In genomic region chr18:42341423-42341822, GRCh38 we compare ENCODE assay signal across 19 cellular contexts.
DNase-seq lines count a peak whose midpoint lies in the region; ATAC-seq and TF ChIP-seq lines count a peak whose summit lies in the region.
"Had no signal": no experiment of that assay in that cellular context is flagged by ENCODE, and none has a peak within 500 bp of the region (broad histone marks: within the 10 kb centered on the region; RNA-seq: fewer than 3 reads in every experiment).

No MANE protein-coding gene starts in this region.

- H3K27ac ChIP-seq in right lobe of liver: peak overlapping the region in 2 of 3 donors; percentile 60 to 86
- H3K27ac ChIP-seq: BLaER1 treated with 17β-estradiol and CSF1 and Interleukin-3, amounts not matched to agents 10 nM and 100 nM had no signal

- peak; percentile 34 to 73 for DNase-seq in NCI-H446 (lab: John Stamatoyannopoulos, UW)
- DNase-seq in SW480 (ENCODE audit: low spot score): peak; percentile 0
- peak; percentile 35 for DNase-seq in glomerular visceral epithelial cell (ENCODE audit: extremely low spot score)
- no peak for DNase-seq in right lobe of liver
- no peak for DNase-seq in SIG-M5 treated with dmso at 0.1 percent for 504 hours (lab: John Stamatoyannopoulos, UW; ENCODE audit: unreplicated experiment)
- no peak for DNase-seq in stimulated activated naive CD4-positive, alpha-beta T cell treated with Interleukin-2 at 50 U/mL for 16 hours (lab: John Stamatoyannopoulos, UW)
- DNase-seq in NCI-H510A (lab: John Stamatoyannopoulos, UW): no peak
- DNase-seq: CD8-positive, alpha-beta T cell; DMS 273 treated with DMSO at 0.1 percent for 48 hours; DMS53; DND-41; EL; H7; HFFc6 had no signal

- no peak for ATAC-seq in right lobe of liver
- ATAC-seq in GM19463 (IDR thresholded peaks at IDR 0.05; ENCODE audit: unreplicated experiment): no peak
- ATAC-seq: CD8-positive, alpha-beta T cell; GM12878; GM23338; HCT116 had no signal

- TF ChIP-seq POLR2A in right lobe of liver (IDR thresholded peaks at IDR 0.05): no peak

- TF ChIP-seq CTCF in right lobe of liver (IDR thresholded peaks at IDR 0.05): no peak

- WGBS in right lobe of liver (ENCODE audit: insufficient coverage, low coverage, low lambda C conversion rate, missing lambda C conversion rate): 71% methylated on average over 1 of the region's 1 CpG

- intact Hi-C loops in right lobe of liver (cut with DNase I): no loop called here

- no peak overlapping the region for H3K4me3 ChIP-seq in right lobe of liver
- H3K4me3 ChIP-seq: BLaER1 treated with 17β-estradiol and CSF1 and Interleukin-3, amounts not matched to agents 10 nM and 100 nM; GM12878; GM23338 had no signal

- H3K4me1 ChIP-seq in right lobe of liver: peaks cover 0 to 45% (median 15%) of the 10 kb centered on the region in 4 donors
- H3K4me1 ChIP-seq: BLaER1 treated with 17β-estradiol and CSF1 and Interleukin-3, amounts not matched to agents 10 nM and 100 nM had no signal

- no peaks in the 10 kb centered on the region for H3K36me3 ChIP-seq in right lobe of liver
- H3K36me3 ChIP-seq: BLaER1 treated with 17β-estradiol and CSF1 and Interleukin-3, amounts not matched to agents 10 nM and 100 nM had no signal

- H3K9me3 ChIP-seq in right lobe of liver: no peaks in the 10 kb centered on the region

- no peaks in the 10 kb centered on the region for H3K27me3 ChIP-seq in right lobe of liver
- H3K27me3 ChIP-seq: BLaER1 treated with 17β-estradiol and CSF1 and Interleukin-3, amounts not matched to agents 10 nM and 100 nM had no signal

Comparison
In these comparisons a context has a peak if more than half of its experiments do, and no peak if none do; other contexts are left out.
1. DNase-seq: peak in NCI-H446 (2 of 2), SW480 (single experiment) and glomerular visceral epithelial cell (single experiment); none in right lobe of liver (0 of 3), SIG-M5 treated with dmso at 0.1 percent for 504 hours (single experiment), stimulated activated naive CD4-positive, alpha-beta T cell treated with Interleukin-2 at 50 U/mL for 16 hours (single experiment) and NCI-H510A (single experiment).